In the genomic region with DNA sequence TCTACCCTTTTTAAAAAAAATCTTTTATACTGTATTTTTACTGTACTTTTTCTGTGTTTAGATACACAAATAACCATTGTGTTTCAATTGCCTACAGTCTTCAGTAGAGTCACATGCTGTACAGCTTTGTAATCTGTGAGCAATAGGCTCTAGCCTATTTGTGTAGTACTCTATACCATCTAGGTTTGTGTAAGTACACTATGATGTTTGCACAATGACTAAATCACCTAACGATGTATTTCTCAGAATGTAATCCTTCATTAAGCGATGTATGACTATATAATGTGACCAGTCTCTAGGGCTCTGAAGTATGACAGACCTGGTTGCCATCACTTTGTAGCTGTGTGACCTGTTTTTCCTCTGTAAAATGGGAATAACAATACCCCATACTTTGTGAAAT, we compare ENCODE assay signal across 26 cellular contexts. TPM values are rescaled to one million over a fixed set of nuclear protein-coding genes. Genes with fewer than 3 reads are reported as not detected.
DNase-seq lines count a peak whose midpoint lies in the region; ATAC-seq, FAIRE-seq and TF ChIP-seq lines count a peak whose summit lies in the region.
"Had no signal": no experiment of that assay in that cellular context is flagged by ENCODE, and none has a peak within 500 bp of the region (broad histone marks: within the 10 kb centered on the region; RNA-seq: fewer than 3 reads in every experiment).

No MANE protein-coding gene starts in this region.

- in situ Hi-C loops in HepG2 (cut with HindIII; ENCODE audit: extremely low pct_ligation_motif_present, low pct_unique_long_range_greater_than_20kb) = no loop called here

- H3K27ac Mint-ChIP-seq in activated naive CD8-positive, alpha-beta T cell treated with anti-CD3 and anti-CD28 coated beads, Interleukin-2, amount 50 U/mL, for 24 hours = no peak overlapping the region
- H3K27ac Mint-ChIP-seq: CD4-positive, CD25-positive, alpha-beta regulatory T cell; HFFc6 had no signal

- 23% methylated on average over 2 of the region's 2 CpGs for WGBS in HepG2 (ENCODE audit: low lambda C conversion rate)
- WGBS in right lobe of liver (ENCODE audit: insufficient coverage, low coverage, low lambda C conversion rate, missing lambda C conversion rate) = 88% methylated on average over 2 of the region's 2 CpGs

- BruUV-seq in HepG2 (replicated peaks; lab: Mats Ljungman, UMichigan) = no TSS peak

- H4K20me1 ChIP-seq in HepG2 (ENCODE audit: insufficient read depth, low read length) = no peaks in the 10 kb centered on the region

- H3K27me3 ChIP-seq in HepG2 (ENCODE audit: control insufficient read depth in 1 of 2, insufficient read depth in 2 of 2, low read length in 2 of 2) = no peaks in the 10 kb centered on the region; a peak in 1 of 5 replicates
- H3K27me3 ChIP-seq in right lobe of liver = no peaks in the 10 kb centered on the region
- H3K27me3 ChIP-seq: BE2C had no signal

- CTCF ChIA-PET in HepG2 (lab: Yijun Ruan, JAX; ENCODE audit: low intra/inter-chr PET ratio, low total read pairs) = no interaction called here

- POLR2A ChIA-PET in HepG2 (lab: Yijun Ruan, JAX) = no interaction called here

- H3K4me2 ChIP-seq in HepG2 (ENCODE audit: low read depth, low read length) = no peak overlapping the region

- FAIRE-seq in HepG2 (lab: Jason Lieb, UNC) = no peak
- FAIRE-seq: A204.1, GM12892, GM18507 had no signal

- H3K79me2 ChIP-seq in HepG2 (ENCODE audit: insufficient read depth, low read length) = no peaks in the 10 kb centered on the region

- peaks cover 2% of the 10 kb centered on the region for H3K36me3 Mint-ChIP-seq in activated naive CD8-positive, alpha-beta T cell treated with anti-CD3 and anti-CD28 coated beads, Interleukin-2, amount 50 U/mL, for 24 hours (ENCODE audit: low read depth)
- H3K36me3 Mint-ChIP-seq: CD4-positive, CD25-positive, alpha-beta regulatory T cell had no signal

- peaks cover 5% of the 10 kb centered on the region for H3K9me3 ChIP-seq in HepG2 (ENCODE audit: low read length)
- H3K9me3 ChIP-seq in right lobe of liver = no peaks in the 10 kb centered on the region
- H3K9me3 ChIP-seq: BE2C had no signal

- H3K36me3 ChIP-seq in HepG2 (replicated peaks in 1 of 2; ENCODE audit: control insufficient read depth in 1 of 2, insufficient read depth in 2 of 2, low read length in 2 of 2) = no peaks in the 10 kb centered on the region
- no peaks in the 10 kb centered on the region for H3K36me3 ChIP-seq in right lobe of liver
- H3K36me3 ChIP-seq: BE2C had no signal

- no peaks in the 10 kb centered on the region for H3K4me1 Mint-ChIP-seq in activated naive CD8-positive, alpha-beta T cell treated with anti-CD3 and anti-CD28 coated beads, Interleukin-2, amount 50 U/mL, for 24 hours
- H3K4me1 Mint-ChIP-seq: CD4-positive, CD25-positive, alpha-beta regulatory T cell; CD8-positive, alpha-beta memory T cell had no signal

- H3K4me3 Mint-ChIP-seq in activated naive CD8-positive, alpha-beta T cell treated with anti-CD3 and anti-CD28 coated beads, Interleukin-2, amount 50 U/mL, for 24 hours = no peak overlapping the region
- H3K4me3 Mint-ChIP-seq: CD4-positive, CD25-positive, alpha-beta regulatory T cell; CD8-positive, alpha-beta memory T cell; HFFc6 had no signal

- intact Hi-C loops in HepG2 (cut with micrococcal nuclease; ENCODE audit: unreplicated experiment) = no loop called here
- intact Hi-C loops in right lobe of liver (cut with DNase I) = no loop called here

- TF ChIP-seq POLR2A in HepG2 (IDR thresholded peaks at IDR 0.05; ENCODE audit: insufficient read depth in 1 of 2, low read depth in 2 of 2, low read length in 2 of 2) (no peak), right lobe of liver (IDR thresholded peaks at IDR 0.05) (no peak)

- TF ChIP-seq EP300 in HepG2 (IDR thresholded peaks at IDR 0.05; ENCODE audit: low read depth in 2 of 2, low read length in 2 of 2) (no peak), HepG2 (CRISPR knock-in tag; IDR thresholded peaks at IDR 0.05; ENCODE audit: borderline replicate concordance) (no peak)

- H3K4me1 ChIP-seq in HepG2 (ENCODE audit: insufficient read depth, low read length) (no peaks in the 10 kb centered on the region), right lobe of liver (no peaks in the 10 kb centered on the region)
- H3K4me1 ChIP-seq: BE2C had no signal

- H3K9ac ChIP-seq in HepG2 (ENCODE audit: insufficient read depth, low read depth, low read length) = no peak overlapping the region

- H3K27ac ChIP-seq in HepG2 (ENCODE audit: extremely low read length, insufficient read depth, low read length) (no peak overlapping the region), right lobe of liver (no peak overlapping the region)
- H3K27ac ChIP-seq: HL-60 had no signal

- ATAC-seq in HepG2 (peak; percentile 40; the same call in 1 of the 3 replicates), right lobe of liver (no peak), GM19035 (IDR thresholded peaks at IDR 0.05; ENCODE audit: unreplicated experiment) (no peak)
- no peak for ATAC-seq in activated naive CD8-positive, alpha-beta T cell treated with anti-CD3 and anti-CD28 coated beads, Interleukin-2, amount 50 U/mL, for 24 hours
- ATAC-seq: HCT116 had no signal

- peaks cover 2% of the 10 kb centered on the region for H3K27me3 Mint-ChIP-seq in activated naive CD8-positive, alpha-beta T cell treated with anti-CD3 and anti-CD28 coated beads, Interleukin-2, amount 50 U/mL, for 24 hours
- H3K27me3 Mint-ChIP-seq: CD4-positive, CD25-positive, alpha-beta regulatory T cell had no signal

- peaks cover 10% of the 10 kb centered on the region for H3K9me3 Mint-ChIP-seq in activated naive CD8-positive, alpha-beta T cell treated with anti-CD3 and anti-CD28 coated beads, Interleukin-2, amount 50 U/mL, for 24 hours

- TF ChIP-seq RAD21 in HepG2 (CRISPR knock-in tag; IDR thresholded peaks at IDR 0.05) = no peak

- no peak for DNase-seq in HepG2 (ENCODE audit: low spot score)
- no peak for DNase-seq in right lobe of liver
- DNase-seq in RKO (ENCODE audit: low spot score) = peak; percentile 45
- peak; percentile 68 for DNase-seq in epithelial cell of esophagus (ENCODE audit: low read depth)
- no peak for DNase-seq in activated naive CD8-positive, alpha-beta T cell treated with anti-CD3 and anti-CD28 coated beads, Interleukin-2, amount 50 U/mL, for 24 hours
- DNase-seq in A172 (ENCODE audit: low spot score) = no peak
- no peak for DNase-seq in NK-92 treated with Interleukin-12 subunit alpha and Interleukin-12 subunit beta, amount 100 ng/mL, for 24 hours (lab: John Stamatoyannopoulos, UW)
- DNase-seq: ACHN; BE2C; C1 segment of cervical spinal cord; CD4-positive, CD25-positive, alpha-beta regulatory T cell; CD8-positive, alpha-beta memory T cell; COR-L47; DMS 273 treated with DMSO at 0.1 percent for 48 hours; DMS79; GDM1; GOT3; H7; HFFc6; IMR-90 had no signal

- no peak for TF ChIP-seq CTCF in HepG2 (CRISPR knock-in tag; IDR thresholded peaks at IDR 0.05)
- TF ChIP-seq CTCF in right lobe of liver (IDR thresholded peaks at IDR 0.05) = no peak
- TF ChIP-seq CTCF in epithelial cell of esophagus (IDR thresholded peaks at IDR 0.05; ENCODE audit: insufficient read depth, low read depth, low read length, missing control alignments) = no peak

- H3K4me3 ChIP-seq in HepG2 (replicated peaks in 1 of 3; ENCODE audit: insufficient read depth in 1 of 3, low read depth in 2 of 3, low read length in 3 of 3) (no peak overlapping the region), right lobe of liver (no peak overlapping the region), epithelial cell of esophagus (ENCODE audit: low read length) (no peak overlapping the region)

- no peak overlapping the region for H2AFZ ChIP-seq in HepG2 (ENCODE audit: low read length)

RNA-seq across cellular contexts. Expression of gene DCAF4L1, which starts 14.2 kb away (rescaled TPM):
- total RNA-seq in HepG2 (2016; rRNA removed; fragmentation: Illumina TruSeq; extraction: Trizol) (0.09 TPM in 1 of 2 replicates, not detected in the other), right lobe of liver (under 1 TPM; 0.04 to 0.31 (median 0.15) TPM)
- total RNA-seq in HepG2 (2016; cell fraction: cytosol; rRNA removed; fragmentation: Illumina TruSeq; extraction: Trizol; ENCODE audit: low read depth) = not detected in 2 replicates
- total RNA-seq in HepG2 (2016; cell fraction: insoluble cytoplasmic fraction; rRNA removed; fragmentation: Illumina TruSeq; extraction: Trizol) = 0.02 TPM in 1 of 2 replicates, not detected in the other
- not detected in 2 replicates for total RNA-seq in HepG2 (2016; cell fraction: membrane; rRNA removed; fragmentation: Illumina TruSeq; extraction: Trizol)
- total RNA-seq in HepG2 (2016; cell fraction: nucleus; rRNA removed; fragmentation: Illumina TruSeq; extraction: Trizol) = 0.06 and 0.09 TPM in 2 replicates
- polyA plus RNA-seq in HepG2 (2011; rRNA removed) = 0.03 and 0.05 TPM in 2 replicates
- 0.01 TPM in 1 of 2 replicates, not detected in the other for polyA plus RNA-seq in HepG2 (2011; cell fraction: cytosol; rRNA removed)
- 0.10 and 0.14 TPM in 2 replicates for polyA plus RNA-seq in HepG2 (2011; cell fraction: nucleus; rRNA removed)
- polyA plus RNA-seq in HepG2 (2012) = 0.05 and 0.20 TPM in 2 replicates
- polyA plus RNA-seq in HepG2 (2016; cell fraction: cytosol; fragmentation: Illumina TruSeq; extraction: Trizol; ENCODE audit: low read depth) = not detected in 2 replicates
- polyA plus RNA-seq in HepG2 (2016; cell fraction: insoluble cytoplasmic fraction; fragmentation: Illumina TruSeq; extraction: Trizol; ENCODE audit: low read depth) = not detected in 2 replicates
- polyA plus RNA-seq in HepG2 (2016; cell fraction: membrane; fragmentation: Illumina TruSeq; extraction: Trizol; ENCODE audit: low read depth) = not detected in 2 replicates
- 0.24 and 0.34 TPM in 2 replicates for polyA plus RNA-seq in HepG2 (2016; cell fraction: nucleus; fragmentation: Illumina TruSeq; extraction: Trizol; ENCODE audit: insufficient read depth, low read depth)
- polyA minus RNA-seq in HepG2 (2011; rRNA and poly(A)+ RNA removed; ENCODE audit: low replicate concordance) = 0.04 and 0.40 TPM in 2 replicates
- polyA minus RNA-seq in HepG2 (2011; cell fraction: cytosol; rRNA and poly(A)+ RNA removed) = not detected in 2 replicates
- 0.12 and 0.26 TPM in 2 replicates for polyA minus RNA-seq in HepG2 (2011; cell fraction: nucleus; rRNA and poly(A)+ RNA removed)
- not detected in 2 replicates for total RNA-seq in A172 (2014; rRNA removed; shearing (Covaris generic))
- polyA plus RNA-seq: CD8-positive, alpha-beta memory T cell had no signal

RNA-seq across cellular contexts. Expression of gene SLC30A9, which starts 22.9 kb away (rescaled TPM):
- 72.8 and 104 TPM in 2 replicates for total RNA-seq in HepG2 (2016; rRNA removed; fragmentation: Illumina TruSeq; extraction: Trizol)
- 13.6 and 16.4 TPM in 2 replicates for total RNA-seq in HepG2 (2016; cell fraction: cytosol; rRNA removed; fragmentation: Illumina TruSeq; extraction: Trizol; ENCODE audit: low read depth)
- total RNA-seq in HepG2 (2016; cell fraction: insoluble cytoplasmic fraction; rRNA removed; fragmentation: Illumina TruSeq; extraction: Trizol) = 69.2 and 97.7 TPM in 2 replicates
- 56.3 and 58.8 TPM in 2 replicates for total RNA-seq in HepG2 (2016; cell fraction: membrane; rRNA removed; fragmentation: Illumina TruSeq; extraction: Trizol)
- total RNA-seq in HepG2 (2016; cell fraction: nucleus; rRNA removed; fragmentation: Illumina TruSeq; extraction: Trizol) = 47.4 and 53.5 TPM in 2 replicates
- 20.4 and 27.5 TPM in 2 replicates for polyA plus RNA-seq in HepG2 (2011; rRNA removed)
- 14.8 and 17.8 TPM in 2 replicates for polyA plus RNA-seq in HepG2 (2011; cell fraction: cytosol; rRNA removed)
- 8.6 and 9.0 TPM in 2 replicates for polyA plus RNA-seq in HepG2 (2011; cell fraction: nucleus; rRNA removed)
- 14.5 and 22.9 TPM in 2 replicates for polyA plus RNA-seq in HepG2 (2012)
- polyA plus RNA-seq in HepG2 (2016; cell fraction: cytosol; fragmentation: Illumina TruSeq; extraction: Trizol; ENCODE audit: low read depth) = 7.4 and 10.7 TPM in 2 replicates
- 72.6 and 73.0 TPM in 2 replicates for polyA plus RNA-seq in HepG2 (2016; cell fraction: insoluble cytoplasmic fraction; fragmentation: Illumina TruSeq; extraction: Trizol; ENCODE audit: low read depth)
- polyA plus RNA-seq in HepG2 (2016; cell fraction: membrane; fragmentation: Illumina TruSeq; extraction: Trizol; ENCODE audit: low read depth) = 24.7 and 25.0 TPM in 2 replicates
- polyA plus RNA-seq in HepG2 (2016; cell fraction: nucleus; fragmentation: Illumina TruSeq; extraction: Trizol; ENCODE audit: insufficient read depth, low read depth) = 45.9 and 47.3 TPM in 2 replicates
- 26.5 and 27.6 TPM in 2 replicates for polyA minus RNA-seq in HepG2 (2011; rRNA and poly(A)+ RNA removed; ENCODE audit: low replicate concordance)
- 29.6 and 33.6 TPM in 2 replicates for polyA minus RNA-seq in HepG2 (2011; cell fraction: cytosol; rRNA and poly(A)+ RNA removed)
- 40.9 and 45.2 TPM in 2 replicates for polyA minus RNA-seq in HepG2 (2011; cell fraction: nucleus; rRNA and poly(A)+ RNA removed)
- 10 to 100 TPM; 23.2 to 34.1 (median 25.6) TPM for total RNA-seq in right lobe of liver
- 96.8 and 105 TPM in 2 replicates for total RNA-seq in A172 (2014; rRNA removed; shearing (Covaris generic))

RNA-seq across cellular contexts. Expression of gene TMEM33, which starts 32.2 kb away (rescaled TPM):
- total RNA-seq in HepG2 (2016; rRNA removed; fragmentation: Illumina TruSeq; extraction: Trizol) = 51.6 and 66.6 TPM in 2 replicates
- 6.1 and 7.9 TPM in 2 replicates for total RNA-seq in HepG2 (2016; cell fraction: cytosol; rRNA removed; fragmentation: Illumina TruSeq; extraction: Trizol; ENCODE audit: low read depth)
- total RNA-seq in HepG2 (2016; cell fraction: insoluble cytoplasmic fraction; rRNA removed; fragmentation: Illumina TruSeq; extraction: Trizol) = 53.3 and 58.7 TPM in 2 replicates
- 17.7 and 20.2 TPM in 2 replicates for total RNA-seq in HepG2 (2016; cell fraction: membrane; rRNA removed; fragmentation: Illumina TruSeq; extraction: Trizol)
- total RNA-seq in HepG2 (2016; cell fraction: nucleus; rRNA removed; fragmentation: Illumina TruSeq; extraction: Trizol) = 56.2 and 69.6 TPM in 2 replicates
- 36.1 and 40.1 TPM in 2 replicates for polyA plus RNA-seq in HepG2 (2011; rRNA removed)
- polyA plus RNA-seq in HepG2 (2011; cell fraction: cytosol; rRNA removed) = 24.4 and 32.3 TPM in 2 replicates
- polyA plus RNA-seq in HepG2 (2011; cell fraction: nucleus; rRNA removed) = 9.6 and 12.2 TPM in 2 replicates
- polyA plus RNA-seq in HepG2 (2012) = 20.5 and 27.5 TPM in 2 replicates
- 7.0 and 7.2 TPM in 2 replicates for polyA plus RNA-seq in HepG2 (2016; cell fraction: cytosol; fragmentation: Illumina TruSeq; extraction: Trizol; ENCODE audit: low read depth)
- polyA plus RNA-seq in HepG2 (2016; cell fraction: insoluble cytoplasmic fraction; fragmentation: Illumina TruSeq; extraction: Trizol; ENCODE audit: low read depth) = 34.2 and 35.6 TPM in 2 replicates
- polyA plus RNA-seq in HepG2 (2016; cell fraction: membrane; fragmentation: Illumina TruSeq; extraction: Trizol; ENCODE audit: low read depth) = 12.0 and 13.3 TPM in 2 replicates
- 54.9 and 61.4 TPM in 2 replicates for polyA plus RNA-seq in HepG2 (2016; cell fraction: nucleus; fragmentation: Illumina TruSeq; extraction: Trizol; ENCODE audit: insufficient read depth, low read depth)
- polyA minus RNA-seq in HepG2 (2011; rRNA and poly(A)+ RNA removed; ENCODE audit: low replicate concordance) = 182 and 425 TPM in 2 replicates
- 46.3 and 60.5 TPM in 2 replicates for polyA minus RNA-seq in HepG2 (2011; cell fraction: cytosol; rRNA and poly(A)+ RNA removed)
- 35.8 and 42.9 TPM in 2 replicates for polyA minus RNA-seq in HepG2 (2011; cell fraction: nucleus; rRNA and poly(A)+ RNA removed)
- total RNA-seq in right lobe of liver = 10 to 100 TPM; 48.9 to 82.7 (median 60.8) TPM
- total RNA-seq in A172 (2014; rRNA removed; shearing (Covaris generic)) = 60.4 and 73.4 TPM in 2 replicates

Comparison
In these comparisons a context has a peak if more than half of its experiments do, and no peak if none do; other contexts are left out.
1. DNase-seq: peak in RKO (single experiment) and epithelial cell of esophagus (single experiment); none in HepG2 (single experiment), right lobe of liver (0 of 3), activated naive CD8-positive, alpha-beta T cell treated with anti-CD3 and anti-CD28 coated beads, Interleukin-2, amount 50 U/mL, for 24 hours (single experiment), A172 (single experiment) and NK-92 treated with Interleukin-12 subunit alpha and Interleukin-12 subunit beta, amount 100 ng/mL, for 24 hours (single experiment).